Comparison of ENCODE assay signal across 17 cellular contexts in genomic region chr10:106384541-106384940, GRCh38.
DNase-seq lines count a peak whose midpoint lies in the region; ATAC-seq and TF ChIP-seq lines count a peak whose summit lies in the region.
"Had no signal": no experiment of that assay in that cellular context is flagged by ENCODE, and none has a peak within 500 bp of the region (broad histone marks: within the 10 kb centered on the region; RNA-seq: fewer than 3 reads in every experiment).

No MANE protein-coding gene starts in this region.

- H3K14ac ChIP-seq in IMR-90 (replicated peaks; ENCODE audit: low read depth, low read length) = no peak overlapping the region

- H3K9me3 ChIP-seq in IMR-90 (ENCODE audit: control insufficient read depth, insufficient read depth, low read length) = no peaks in the 10 kb centered on the region
- H3K9me3 ChIP-seq: A549 had no signal

- H3K4me3 ChIP-seq in AG10803 (ENCODE audit: low read length) (no peak overlapping the region), IMR-90 (ENCODE audit: insufficient read depth, low read depth, low read length) (no peak overlapping the region), cardiac fibroblast (replicated peaks in 1 of 2; ENCODE audit: low read depth in 2 of 2, low read length in 2 of 2) (no peak overlapping the region), fibroblast of the aortic adventitia (ENCODE audit: low read depth, low read length) (no peak overlapping the region)
- H3K4me3 ChIP-seq: A549 had no signal

- TF ChIP-seq CTCF in AG10803 (conservative IDR thresholded peaks at IDR 0.05; ENCODE audit: low read length) = no peak
- TF ChIP-seq CTCF in IMR-90 (conservative IDR thresholded peaks at IDR 0.05; ENCODE audit: low read depth, low read length) = no peak
- no peak for TF ChIP-seq CTCF in cardiac fibroblast (IDR thresholded peaks at IDR 0.05; ENCODE audit: low read depth, low read length)
- TF ChIP-seq CTCF in fibroblast of the aortic adventitia (IDR thresholded peaks at IDR 0.05; ENCODE audit: insufficient read depth, low read length) = no peak

- CTCF ChIA-PET in IMR-90 (lab: Yijun Ruan, JAX) = no interaction called here
- CTCF ChIA-PET in activated CD4-positive, alpha-beta T cell treated with anti-CD3 and anti-CD28 coated beads, Interleukin-2, amount 10 ng/mL, durations not matched to agents 7 days and 5 days (lab: Charles Lee) = no interaction called here

- no peak overlapping the region for H2AK5ac ChIP-seq in IMR-90 (ENCODE audit: low read depth, low read length)

- no peak overlapping the region for H3K27ac Mint-ChIP-seq in activated T-helper 1 cell treated with anti-CD3 and anti-CD28 coated beads, Interleukin-12 subunit alpha, Interleukin-12 subunit beta, Interleukin-2, Interleukin-4 antibody, amounts not matched to agents 30 ng/mL and 10 ng/mL and 1 ng/mL, durations not matched to agents 14 hours and 24 hours and 36 hours
- H3K27ac Mint-ChIP-seq in activated CD4-positive, alpha-beta T cell treated with anti-CD3 and anti-CD28 coated beads, Interleukin-2, amount 10 ng/mL, durations not matched to agents 7 days and 5 days = no peak overlapping the region
- H3K27ac Mint-ChIP-seq: CD4-positive, CD25-positive, alpha-beta regulatory T cell; CD8-positive, alpha-beta memory T cell had no signal

- H3K4me2 ChIP-seq in IMR-90 (ENCODE audit: low read depth, low read length) = no peak overlapping the region
- H3K4me2 ChIP-seq: A549 had no signal

- peak; percentile 4 for DNase-seq in AG10803 (ENCODE audit: low read depth)
- DNase-seq in IMR-90 = peak; percentile 17
- DNase-seq in cardiac fibroblast (ENCODE audit: low read depth in 2 of 2) = peak; percentile 27 to 70
- DNase-seq in fibroblast of the aortic adventitia (ENCODE audit: low read depth) = peak; percentile 53
- DNase-seq in EL = no peak
- DNase-seq in activated T-helper 1 cell treated with anti-CD3 and anti-CD28 coated beads, Interleukin-12 subunit alpha, Interleukin-12 subunit beta, Interleukin-2, Interleukin-4 antibody, amounts not matched to agents 30 ng/mL and 10 ng/mL and 1 ng/mL, durations not matched to agents 14 hours and 24 hours and 36 hours (ENCODE audit: low spot score) = no peak
- DNase-seq in activated CD4-positive, alpha-beta T cell treated with anti-CD3 and anti-CD28 coated beads, Interleukin-2, amount 10 ng/mL, durations not matched to agents 7 days and 5 days = no peak
- DNase-seq: C1 segment of cervical spinal cord; CD4-positive, CD25-positive, alpha-beta regulatory T cell; CD8-positive, alpha-beta memory T cell; COR-L47; DMS 273 treated with DMSO at 0.1 percent for 48 hours; GF-D8; H9 had no signal

- no peak overlapping the region for H3K27ac ChIP-seq in IMR-90 (ENCODE audit: insufficient read depth, low read length)
- H3K27ac ChIP-seq: 22Rv1, A549 had no signal

- H3K9me3 Mint-ChIP-seq in activated T-helper 1 cell treated with anti-CD3 and anti-CD28 coated beads, Interleukin-12 subunit alpha, Interleukin-12 subunit beta, Interleukin-2, Interleukin-4 antibody, amounts not matched to agents 30 ng/mL and 10 ng/mL and 1 ng/mL, durations not matched to agents 14 hours and 24 hours and 36 hours = peaks cover 8% of the 10 kb centered on the region
- peaks cover 10% of the 10 kb centered on the region for H3K9me3 Mint-ChIP-seq in activated CD4-positive, alpha-beta T cell treated with anti-CD3 and anti-CD28 coated beads, Interleukin-2, amount 10 ng/mL, durations not matched to agents 7 days and 5 days

- intact Hi-C loops in IMR-90 (cut with micrococcal nuclease) = no loop called here
- intact Hi-C loops in activated T-helper 1 cell treated with anti-CD3 and anti-CD28 coated beads, Interleukin-12 subunit alpha, Interleukin-12 subunit beta, Interleukin-2, Interleukin-4 antibody, amounts not matched to agents 30 ng/mL and 10 ng/mL and 1 ng/mL, durations not matched to agents 14 hours and 24 hours and 36 hours (cut with micrococcal nuclease) = no loop called here

- no peak overlapping the region for H4K91ac ChIP-seq in IMR-90 (ENCODE audit: insufficient read depth, low read depth, low read length)

- H3K18ac ChIP-seq in IMR-90 (ENCODE audit: low read depth, low read length) = no peak overlapping the region

- H2AK9ac ChIP-seq in IMR-90 (replicated peaks; ENCODE audit: low read depth, low read length, poor library complexity) = no peak overlapping the region

- no peak overlapping the region for H2BK20ac ChIP-seq in IMR-90 (ENCODE audit: low read depth, low read length)

- H4K5ac ChIP-seq in IMR-90 (ENCODE audit: low read depth, low read length) = no peak overlapping the region

- WGBS in IMR-90 (ENCODE audit: extremely low coverage in 2 of 2, insufficient read length in 1 of 2), 2 experiments = no CpG with 5 or more reads among the region's 5 CpGs

- no peak overlapping the region for H3K9ac ChIP-seq in IMR-90 (ENCODE audit: low read depth, low read length)

- POLR2A ChIA-PET in IMR-90 (lab: Charles Lee; ENCODE audit: unreplicated experiment) = interaction anchor here (0.6 kb wide), 1 partner anchor 953 kb away, joined by 3 read pairs; no protein-coding TSS in a partner anchor
- POLR2A ChIA-PET in activated CD4-positive, alpha-beta T cell treated with anti-CD3 and anti-CD28 coated beads, Interleukin-2, amount 10 ng/mL, durations not matched to agents 7 days and 5 days (lab: Charles Lee) = no interaction called here

- H4K20me1 ChIP-seq in IMR-90 (ENCODE audit: insufficient read depth, low read length) = no peaks in the 10 kb centered on the region

- no peaks in the 10 kb centered on the region for H3K9me1 ChIP-seq in IMR-90 (ENCODE audit: insufficient read depth, low read length)

- ATAC-seq in IMR-90 (ENCODE audit: low read depth) = no peak
- no peak for ATAC-seq in GM18907 (IDR thresholded peaks at IDR 0.05; ENCODE audit: unreplicated experiment)
- ATAC-seq: A549 had no signal

- no peaks in the 10 kb centered on the region for H3K36me3 ChIP-seq in IMR-90 (ENCODE audit: control insufficient read depth, insufficient read depth, low read length)

- TF ChIP-seq POLR2A in IMR-90 (IDR thresholded peaks at IDR 0.05; ENCODE audit: low read depth, low read length) = no peak

- H3K23ac ChIP-seq in IMR-90 (ENCODE audit: low read depth, low read length) = no peak overlapping the region

- no peak overlapping the region for H2BK5ac ChIP-seq in IMR-90 (ENCODE audit: low read depth, low read length, poor library complexity, severe bottlenecking)

- H2AFZ ChIP-seq in IMR-90 (replicated peaks; ENCODE audit: low read length, poor library complexity) = no peak overlapping the region

- H3K36me3 Mint-ChIP-seq in activated T-helper 1 cell treated with anti-CD3 and anti-CD28 coated beads, Interleukin-12 subunit alpha, Interleukin-12 subunit beta, Interleukin-2, Interleukin-4 antibody, amounts not matched to agents 30 ng/mL and 10 ng/mL and 1 ng/mL, durations not matched to agents 14 hours and 24 hours and 36 hours (ENCODE audit: low read depth) = no peaks in the 10 kb centered on the region
- no peaks in the 10 kb centered on the region for H3K36me3 Mint-ChIP-seq in activated CD4-positive, alpha-beta T cell treated with anti-CD3 and anti-CD28 coated beads, Interleukin-2, amount 10 ng/mL, durations not matched to agents 7 days and 5 days (ENCODE audit: low read depth)
- H3K36me3 Mint-ChIP-seq: CD4-positive, CD25-positive, alpha-beta regulatory T cell; CD8-positive, alpha-beta memory T cell had no signal

- no peak overlapping the region for H4K8ac ChIP-seq in IMR-90 (ENCODE audit: low read depth in 2 of 2, low read length in 2 of 2)

- TF ChIP-seq RAD21 in IMR-90 (IDR thresholded peaks at IDR 0.05; ENCODE audit: low read length) = no peak

- no TSS peak for BruUV-seq in IMR-90 (replicated peaks; lab: Mats Ljungman, UMichigan)

- no peak overlapping the region for H2BK15ac ChIP-seq in IMR-90 (ENCODE audit: low read depth, low read length)

- dilution Hi-C loops in IMR-90 (cut with HindIII; ENCODE audit: low sequenced_read_pairs, unreplicated experiment) = no loop called here

- H3K27me3 Mint-ChIP-seq in activated T-helper 1 cell treated with anti-CD3 and anti-CD28 coated beads, Interleukin-12 subunit alpha, Interleukin-12 subunit beta, Interleukin-2, Interleukin-4 antibody, amounts not matched to agents 30 ng/mL and 10 ng/mL and 1 ng/mL, durations not matched to agents 14 hours and 24 hours and 36 hours (ENCODE audit: insufficient read depth) = no peaks in the 10 kb centered on the region
- no peaks in the 10 kb centered on the region for H3K27me3 Mint-ChIP-seq in activated CD4-positive, alpha-beta T cell treated with anti-CD3 and anti-CD28 coated beads, Interleukin-2, amount 10 ng/mL, durations not matched to agents 7 days and 5 days
- H3K27me3 Mint-ChIP-seq: CD4-positive, CD25-positive, alpha-beta regulatory T cell; CD8-positive, alpha-beta memory T cell had no signal

- no peak overlapping the region for H3K56ac ChIP-seq in IMR-90 (ENCODE audit: extremely low read depth, insufficient read depth, low read length)

- H3K4me1 Mint-ChIP-seq in activated T-helper 1 cell treated with anti-CD3 and anti-CD28 coated beads, Interleukin-12 subunit alpha, Interleukin-12 subunit beta, Interleukin-2, Interleukin-4 antibody, amounts not matched to agents 30 ng/mL and 10 ng/mL and 1 ng/mL, durations not matched to agents 14 hours and 24 hours and 36 hours (ENCODE audit: low read depth) = no peaks in the 10 kb centered on the region
- H3K4me1 Mint-ChIP-seq in activated CD4-positive, alpha-beta T cell treated with anti-CD3 and anti-CD28 coated beads, Interleukin-2, amount 10 ng/mL, durations not matched to agents 7 days and 5 days = no peaks in the 10 kb centered on the region
- H3K4me1 Mint-ChIP-seq: CD4-positive, CD25-positive, alpha-beta regulatory T cell; CD8-positive, alpha-beta memory T cell; H9 had no signal

- no peaks in the 10 kb centered on the region for H3K27me3 ChIP-seq in IMR-90 (ENCODE audit: control insufficient read depth, insufficient read depth, low read length)

- no peaks in the 10 kb centered on the region for H3K4me1 ChIP-seq in IMR-90 (ENCODE audit: control insufficient read depth, insufficient read depth, low read length)
- H3K4me1 ChIP-seq: A549 had no signal

- no peaks in the 10 kb centered on the region for H3K79me1 ChIP-seq in IMR-90 (ENCODE audit: low read depth in 1 of 2, low read length in 2 of 2)

- no peak overlapping the region for H3K4me3 Mint-ChIP-seq in activated T-helper 1 cell treated with anti-CD3 and anti-CD28 coated beads, Interleukin-12 subunit alpha, Interleukin-12 subunit beta, Interleukin-2, Interleukin-4 antibody, amounts not matched to agents 30 ng/mL and 10 ng/mL and 1 ng/mL, durations not matched to agents 14 hours and 24 hours and 36 hours
- no peak overlapping the region for H3K4me3 Mint-ChIP-seq in activated CD4-positive, alpha-beta T cell treated with anti-CD3 and anti-CD28 coated beads, Interleukin-2, amount 10 ng/mL, durations not matched to agents 7 days and 5 days
- H3K4me3 Mint-ChIP-seq: CD4-positive, CD25-positive, alpha-beta regulatory T cell; CD8-positive, alpha-beta memory T cell; H9 had no signal

- no peak overlapping the region for H2BK120ac ChIP-seq in IMR-90 (ENCODE audit: low read depth, low read length)

- H3K4ac ChIP-seq in IMR-90 (ENCODE audit: low read depth, low read length) = no peak overlapping the region

- in situ Hi-C loops in IMR-90 (cut with MboI; ENCODE audit: low sequenced_read_pairs) = no loop called here

TF ChIP-seq in IMR-90, 13 proteins besides CTCF, POLR2A, EP300 and RAD21 (continues in another document):
- no peak for TF ChIP-seq CEBPB (IDR thresholded peaks at IDR 0.05; ENCODE audit: low read depth, low read length)
- no peak for TF ChIP-seq BHLHE40 (IDR thresholded peaks at IDR 0.05; ENCODE audit: low read depth, low read length)

Comparison
In these comparisons a context has a peak if more than half of its experiments do, and no peak if none do; other contexts are left out.
1. DNase-seq: peak in AG10803 (single experiment), IMR-90 (single experiment), cardiac fibroblast (2 of 2) and fibroblast of the aortic adventitia (single experiment); none in EL (single experiment), activated T-helper 1 cell treated with anti-CD3 and anti-CD28 coated beads, Interleukin-12 subunit alpha, Interleukin-12 subunit beta, Interleukin-2, Interleukin-4 antibody, amounts not matched to agents 30 ng/mL and 10 ng/mL and 1 ng/mL, durations not matched to agents 14 hours and 24 hours and 36 hours (single experiment) and activated CD4-positive, alpha-beta T cell treated with anti-CD3 and anti-CD28 coated beads, Interleukin-2, amount 10 ng/mL, durations not matched to agents 7 days and 5 days (single experiment).